Comparison of ENCODE assay signal across 9 cellular contexts in genomic region chr11:119335091-119335654, GRCh38. TPM values are rescaled to one million over a fixed set of nuclear protein-coding genes. Genes with fewer than 3 reads are reported as not detected.
DNase-seq lines count a peak whose midpoint lies in the region; ATAC-seq and TF ChIP-seq lines count a peak whose summit lies in the region.
"Had no signal": no experiment of that assay in that cellular context is flagged by ENCODE, and none has a peak within 500 bp of the region (broad histone marks: within the 10 kb centered on the region; RNA-seq: fewer than 3 reads in every experiment).

No MANE protein-coding gene starts in this region.

- H3K9me3 Mint-ChIP-seq in activated T-helper 1 cell treated with anti-CD3 and anti-CD28 coated beads, Interleukin-12 subunit alpha, Interleukin-12 subunit beta, Interleukin-2, Interleukin-4 antibody, amounts not matched to agents 30 ng/mL and 10 ng/mL and 1 ng/mL, durations not matched to agents 14 hours and 24 hours and 36 hours, result no peaks in the 10 kb centered on the region
- no peaks in the 10 kb centered on the region for H3K9me3 Mint-ChIP-seq in stimulated activated memory B cell treated with anti-CD40 and anti-IgM and Interleukin-4, amounts not matched to agents 10 μg/mL and 1 μg/mL and 100 μg/mL, for 72 hours

- peaks cover 22% of the 10 kb centered on the region for H3K36me3 Mint-ChIP-seq in activated T-helper 1 cell treated with anti-CD3 and anti-CD28 coated beads, Interleukin-12 subunit alpha, Interleukin-12 subunit beta, Interleukin-2, Interleukin-4 antibody, amounts not matched to agents 30 ng/mL and 10 ng/mL and 1 ng/mL, durations not matched to agents 14 hours and 24 hours and 36 hours (ENCODE audit: low read depth)
- peaks cover 14% of the 10 kb centered on the region for H3K36me3 Mint-ChIP-seq in stimulated activated memory B cell treated with anti-CD40 and anti-IgM and Interleukin-4, amounts not matched to agents 10 μg/mL and 1 μg/mL and 100 μg/mL, for 72 hours

- peaks cover 53% of the 10 kb centered on the region for H3K4me1 Mint-ChIP-seq in activated T-helper 1 cell treated with anti-CD3 and anti-CD28 coated beads, Interleukin-12 subunit alpha, Interleukin-12 subunit beta, Interleukin-2, Interleukin-4 antibody, amounts not matched to agents 30 ng/mL and 10 ng/mL and 1 ng/mL, durations not matched to agents 14 hours and 24 hours and 36 hours (ENCODE audit: low read depth)
- H3K4me1 Mint-ChIP-seq in stimulated activated memory B cell treated with anti-CD40 and anti-IgM and Interleukin-4, amounts not matched to agents 10 μg/mL and 1 μg/mL and 100 μg/mL, for 72 hours, result peaks cover 43% of the 10 kb centered on the region

- H3K9me3 ChIP-seq in iPS-18a (ENCODE audit: control insufficient read depth, low read depth, low read length), result no peaks in the 10 kb centered on the region

- H3K27ac ChIP-seq in iPS-18a (ENCODE audit: low read length), result no peak overlapping the region

- H3K4me3 ChIP-seq in HFF-Myc (replicated peaks; ENCODE audit: low read depth, low read length) (peak overlapping the region; percentile 77), iPS-18a (ENCODE audit: low read length) (peak overlapping the region; percentile 80)

- peaks cover 19% of the 10 kb centered on the region for H3K27me3 ChIP-seq in iPS-18a (ENCODE audit: control insufficient read depth, insufficient read depth, low read length)

- intact Hi-C loops in activated T-helper 1 cell treated with anti-CD3 and anti-CD28 coated beads, Interleukin-12 subunit alpha, Interleukin-12 subunit beta, Interleukin-2, Interleukin-4 antibody, amounts not matched to agents 30 ng/mL and 10 ng/mL and 1 ng/mL, durations not matched to agents 14 hours and 24 hours and 36 hours (cut with micrococcal nuclease), result no loop called here

- ATAC-seq in stimulated activated memory B cell treated with anti-CD40 and anti-IgM and Interleukin-4, amounts not matched to agents 10 μg/mL and 1 μg/mL and 100 μg/mL, for 72 hours, result no peak
- ATAC-seq in HG03520 (IDR thresholded peaks at IDR 0.05; ENCODE audit: unreplicated experiment), result no peak

- H3K4me1 ChIP-seq in iPS-18a (ENCODE audit: control insufficient read depth, low read depth, low read length), result peaks cover 11% of the 10 kb centered on the region

- H3K36me3 ChIP-seq in iPS-18a (ENCODE audit: control insufficient read depth, low read depth, low read length), result peaks cover 7% of the 10 kb centered on the region

- peaks cover 21% of the 10 kb centered on the region for H3K27me3 Mint-ChIP-seq in activated T-helper 1 cell treated with anti-CD3 and anti-CD28 coated beads, Interleukin-12 subunit alpha, Interleukin-12 subunit beta, Interleukin-2, Interleukin-4 antibody, amounts not matched to agents 30 ng/mL and 10 ng/mL and 1 ng/mL, durations not matched to agents 14 hours and 24 hours and 36 hours (ENCODE audit: insufficient read depth)
- H3K27me3 Mint-ChIP-seq in stimulated activated memory B cell treated with anti-CD40 and anti-IgM and Interleukin-4, amounts not matched to agents 10 μg/mL and 1 μg/mL and 100 μg/mL, for 72 hours, result peaks cover 21% of the 10 kb centered on the region

- H3K4me3 Mint-ChIP-seq in activated T-helper 1 cell treated with anti-CD3 and anti-CD28 coated beads, Interleukin-12 subunit alpha, Interleukin-12 subunit beta, Interleukin-2, Interleukin-4 antibody, amounts not matched to agents 30 ng/mL and 10 ng/mL and 1 ng/mL, durations not matched to agents 14 hours and 24 hours and 36 hours, result peak overlapping the region; percentile 97
- peak overlapping the region; percentile 99 for H3K4me3 Mint-ChIP-seq in stimulated activated memory B cell treated with anti-CD40 and anti-IgM and Interleukin-4, amounts not matched to agents 10 μg/mL and 1 μg/mL and 100 μg/mL, for 72 hours

- peak overlapping the region; percentile 81 for H3K9ac ChIP-seq in iPS-18a (ENCODE audit: low read length)

- no peak for TF ChIP-seq CTCF in HFF-Myc (IDR thresholded peaks at IDR 0.05; ENCODE audit: low read depth, low read length, missing control alignments)

- DNase-seq in HFF-Myc (ENCODE audit: extremely low read depth, low read depth) (no peak), NOMO-1 (lab: John Stamatoyannopoulos, UW; ENCODE audit: unreplicated experiment in 2 of 2) (no peak), Kasumi-1 (lab: John Stamatoyannopoulos, UW) (no peak)
- no peak for DNase-seq in activated T-helper 1 cell treated with anti-CD3 and anti-CD28 coated beads, Interleukin-12 subunit alpha, Interleukin-12 subunit beta, Interleukin-2, Interleukin-4 antibody, amounts not matched to agents 30 ng/mL and 10 ng/mL and 1 ng/mL, durations not matched to agents 14 hours and 24 hours and 36 hours (ENCODE audit: low spot score)
- DNase-seq in activated CD4-positive, alpha-beta T cell treated with anti-CD3 and anti-CD28 coated beads for 1 hour, result no peak
- DNase-seq: stimulated activated CD4-positive, alpha-beta T cell treated with anti-CD3 and anti-CD28 coated beads, Interleukin-4, amount 100 ng/mL, for 1 hour had no signal

- peak overlapping the region; percentile 96 for H3K27ac Mint-ChIP-seq in activated T-helper 1 cell treated with anti-CD3 and anti-CD28 coated beads, Interleukin-12 subunit alpha, Interleukin-12 subunit beta, Interleukin-2, Interleukin-4 antibody, amounts not matched to agents 30 ng/mL and 10 ng/mL and 1 ng/mL, durations not matched to agents 14 hours and 24 hours and 36 hours
- H3K27ac Mint-ChIP-seq in stimulated activated memory B cell treated with anti-CD40 and anti-IgM and Interleukin-4, amounts not matched to agents 10 μg/mL and 1 μg/mL and 100 μg/mL, for 72 hours, result peak overlapping the region; percentile 92

RNA-seq across cellular contexts. Expression of gene RNF26, which starts 0.8 kb away (rescaled TPM):
- total RNA-seq in activated T-helper 1 cell treated with anti-CD3 and anti-CD28 coated beads, Interleukin-12 subunit alpha, Interleukin-12 subunit beta, Interleukin-2, Interleukin-4 antibody, amounts not matched to agents 30 ng/mL and 10 ng/mL and 1 ng/mL, durations not matched to agents 14 hours and 24 hours and 36 hours, result 26.1 and 27.9 TPM in 2 replicates

RNA-seq across cellular contexts. Expression of gene C1QTNF5, which starts 5.5 kb away (rescaled TPM):
- total RNA-seq in activated T-helper 1 cell treated with anti-CD3 and anti-CD28 coated beads, Interleukin-12 subunit alpha, Interleukin-12 subunit beta, Interleukin-2, Interleukin-4 antibody, amounts not matched to agents 30 ng/mL and 10 ng/mL and 1 ng/mL, durations not matched to agents 14 hours and 24 hours and 36 hours, result not detected in 2 replicates

RNA-seq across cellular contexts. Expression of gene MFRP, which starts 11.3 kb away (rescaled TPM):
- total RNA-seq in activated T-helper 1 cell treated with anti-CD3 and anti-CD28 coated beads, Interleukin-12 subunit alpha, Interleukin-12 subunit beta, Interleukin-2, Interleukin-4 antibody, amounts not matched to agents 30 ng/mL and 10 ng/mL and 1 ng/mL, durations not matched to agents 14 hours and 24 hours and 36 hours, result not detected in 2 replicates

RNA-seq across cellular contexts. Expression of gene MCAM, which starts 18.2 kb away (rescaled TPM):
- total RNA-seq in activated T-helper 1 cell treated with anti-CD3 and anti-CD28 coated beads, Interleukin-12 subunit alpha, Interleukin-12 subunit beta, Interleukin-2, Interleukin-4 antibody, amounts not matched to agents 30 ng/mL and 10 ng/mL and 1 ng/mL, durations not matched to agents 14 hours and 24 hours and 36 hours, result 6.0 and 6.6 TPM in 2 replicates

RNA-seq across cellular contexts. Expression of gene USP2, which starts 46.3 kb away (rescaled TPM):
- 0.22 and 0.36 TPM in 2 replicates for total RNA-seq in activated T-helper 1 cell treated with anti-CD3 and anti-CD28 coated beads, Interleukin-12 subunit alpha, Interleukin-12 subunit beta, Interleukin-2, Interleukin-4 antibody, amounts not matched to agents 30 ng/mL and 10 ng/mL and 1 ng/mL, durations not matched to agents 14 hours and 24 hours and 36 hours
